8 cellular contexts compared by ENCODE assay signal in the genomic region with DNA sequence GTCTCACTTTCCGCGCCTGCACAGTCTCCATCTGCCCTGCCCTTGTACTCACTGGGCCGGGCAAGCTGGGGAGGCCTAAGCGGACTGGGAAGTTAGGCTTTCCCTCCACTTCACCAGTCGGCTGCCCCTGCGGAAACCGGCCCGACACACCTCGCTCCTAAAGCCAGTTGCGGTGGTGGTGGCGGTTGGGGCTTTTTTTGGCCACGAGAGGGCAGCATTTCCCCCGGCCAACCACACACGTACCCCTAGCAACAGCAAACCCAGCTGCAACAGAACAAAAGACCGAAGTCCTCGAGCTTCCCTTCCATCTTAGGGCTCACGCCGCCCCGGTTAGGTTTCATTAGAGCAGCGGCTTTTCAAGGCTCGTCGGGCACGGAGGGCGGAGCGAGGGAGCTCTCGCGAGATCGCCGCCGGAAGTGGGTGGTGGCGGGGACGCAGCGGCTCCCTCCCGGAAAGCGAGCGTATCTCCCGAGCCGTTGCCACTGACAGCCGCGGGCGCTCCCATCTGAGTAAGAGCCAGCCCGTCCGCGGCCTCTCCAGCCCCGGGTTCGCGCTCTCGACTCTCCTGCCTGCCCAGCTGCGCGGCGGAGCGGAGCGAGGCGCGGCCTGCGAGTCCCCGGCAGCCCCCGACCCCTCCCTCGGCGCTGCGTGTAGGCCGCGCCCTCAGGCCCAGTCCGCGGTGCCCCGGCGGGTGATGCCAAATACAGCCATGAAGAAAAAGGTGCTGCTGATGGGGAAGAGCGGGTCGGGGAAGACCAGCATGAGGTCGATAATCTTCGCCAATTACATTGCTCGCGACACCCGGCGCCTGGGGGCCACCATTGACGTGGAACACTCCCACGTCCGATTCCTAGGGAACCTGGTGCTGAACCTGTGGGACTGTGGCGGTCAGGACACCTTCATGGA. TPM values are rescaled to one million over a fixed set of nuclear protein-coding genes. Genes with fewer than 3 reads are reported as not detected.
DNase-seq lines count a peak whose midpoint lies in the region; ATAC-seq and TF ChIP-seq lines count a peak whose summit lies in the region.

A gene with protein sequence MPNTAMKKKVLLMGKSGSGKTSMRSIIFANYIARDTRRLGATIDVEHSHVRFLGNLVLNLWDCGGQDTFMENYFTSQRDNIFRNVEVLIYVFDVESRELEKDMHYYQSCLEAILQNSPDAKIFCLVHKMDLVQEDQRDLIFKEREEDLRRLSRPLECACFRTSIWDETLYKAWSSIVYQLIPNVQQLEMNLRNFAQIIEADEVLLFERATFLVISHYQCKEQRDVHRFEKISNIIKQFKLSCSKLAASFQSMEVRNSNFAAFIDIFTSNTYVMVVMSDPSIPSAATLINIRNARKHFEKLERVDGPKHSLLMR (plus strand): TSS at position 462 of the 906 bp plus-strand sequence. CDS start 233 bp downstream, at position 695.

- TF ChIP-seq EP300 in gastroesophageal sphincter (IDR thresholded peaks at IDR 0.05) = no peak

- DNase-seq in GM06990 (ENCODE audit: extremely low read depth, insufficient read length) = peak; percentile 98
- DNase-seq in HFF-Myc (ENCODE audit: extremely low read depth, low read depth) = peak; percentile 94
- DNase-seq in MV-4-11 (lab: John Stamatoyannopoulos, UW) = peak; percentile 94
- DNase-seq in SK-MEL-5 (ENCODE audit: low read depth, low spot score) = peak; percentile 95
- DNase-seq in activated naive CD4-positive, alpha-beta T cell treated with Interleukin-2 at 50 U/mL for 16 hours = peak; percentile 96
- DNase-seq in non-pigmented ciliary epithelial cell (ENCODE audit: low read depth) = peak; percentile 78
- peak; percentile 94 for DNase-seq in superior temporal gyrus (ENCODE audit: extremely low spot score)

- TF ChIP-seq POLR2A in gastroesophageal sphincter (IDR thresholded peaks at IDR 0.05) = peak; percentile 71 to 86

- H3K27me3 ChIP-seq in GM06990 (replicated peaks; ENCODE audit: control insufficient read depth, insufficient read depth, low read length) (no peaks in the 10 kb centered on the region), gastroesophageal sphincter (no peaks in the 10 kb centered on the region)

- H3K27ac ChIP-seq in gastroesophageal sphincter = peak within 1 kb of the TSS; percentile 92 to 99 (median 98)

- TF ChIP-seq CTCF in GM06990 (IDR thresholded peaks at IDR 0.05; ENCODE audit: insufficient read depth, low read length, poor library complexity, severe bottlenecking) (peak; percentile 65), HFF-Myc (IDR thresholded peaks at IDR 0.05; ENCODE audit: low read depth, low read length, missing control alignments) (peak; percentile 87), gastroesophageal sphincter (IDR thresholded peaks at IDR 0.05) (peak; percentile 58 to 92 (median 84))

- H3K4me3 ChIP-seq in GM06990 (replicated peaks; ENCODE audit: low read depth, low read length) (peak within 1 kb of the TSS; percentile 99), HFF-Myc (replicated peaks; ENCODE audit: low read depth, low read length) (peak within 1 kb of the TSS; percentile 91), gastroesophageal sphincter (peak within 1 kb of the TSS; percentile 82 to 86)

- H3K9me3 ChIP-seq in gastroesophageal sphincter = no peaks in the 10 kb centered on the region

- in situ Hi-C loops in SK-MEL-5 (cut with HindIII; ENCODE audit: low pct_unique_long_range_greater_than_20kb, low sequenced_read_pairs) = no loop called here

- ATAC-seq in gastroesophageal sphincter = peak; percentile 97

- H3K36me3 ChIP-seq in GM06990 (ENCODE audit: control insufficient read depth, insufficient read depth, low read length) (no peaks in the 10 kb centered on the region), gastroesophageal sphincter (peaks cover 0 to 5% of the 10 kb centered on the region in 2 donors)

- 0 to 2% methylated on average over 1 to 17 of the region's 79 CpGs for WGBS in gastroesophageal sphincter (ENCODE audit: low coverage in 1 of 2), 2 donors

- peaks cover 0 to 48% (median 20%) of the 10 kb centered on the region in 3 donors for H3K4me1 ChIP-seq in gastroesophageal sphincter

RNA-seq across cellular contexts. Expression of the gene that starts here (rescaled TPM):
- 25.8 and 27.1 TPM in 2 replicates for total RNA-seq in SK-MEL-5 (2014; rRNA removed; shearing (Covaris generic))
- polyA plus RNA-seq in SK-MEL-5 (2015; cell fraction: cytosol; rRNA removed) = 74.2 and 82.9 TPM in 2 replicates
- polyA plus RNA-seq in SK-MEL-5 (2015; cell fraction: nucleus; rRNA removed) = 23.3 and 24.7 TPM in 2 replicates
- total RNA-seq in gastroesophageal sphincter = 10 to 100 TPM; 52.5 to 92.8 (median 71.5) TPM

Comparison
In these comparisons a context has a peak if more than half of its experiments do, and no peak if none do; other contexts are left out.
1. Peak in every context shown above with its lines: DNase-seq, ATAC-seq, H3K4me3 ChIP-seq and H3K27ac ChIP-seq.